8 cellular contexts compared by ENCODE assay signal in genomic region chr3:72997421-72997961, GRCh38. TPM values are rescaled to one million over a fixed set of nuclear protein-coding genes. Genes with fewer than 3 reads are reported as not detected.
DNase-seq lines count a peak whose midpoint lies in the region; ATAC-seq and TF ChIP-seq lines count a peak whose summit lies in the region.

No MANE protein-coding gene starts in this region.

- 1 to 2% methylated on average over 16 of the region's 16 CpGs for WGBS in heart right ventricle, 2 donors
- WGBS in psoas muscle, 3 donors, result 0 to 2% (median 1%) methylated on average over 15 to 16 of the region's 16 CpGs

- H3K27ac ChIP-seq in heart right ventricle (peak overlapping the region; percentile 96 to 99 (median 98)), psoas muscle (peak overlapping the region; percentile 98)

- H3K9me3 ChIP-seq in heart right ventricle, result no peaks in the 10 kb centered on the region
- no peaks in the 10 kb centered on the region for H3K9me3 ChIP-seq in psoas muscle

- peak; percentile 77 for DNase-seq in activated effector memory CD4-positive, alpha-beta T cell treated with anti-CD3 and anti-CD28 coated beads, Interleukin-2, amount 50 U/mL, for 16 hours
- no peak for DNase-seq in activated effector memory CD4-positive, alpha-beta T cell treated with Interleukin-2 at 50 U/mL for 16 hours
- DNase-seq in OCI-M1 (lab: John Stamatoyannopoulos, UW) (peak; percentile 77), heart right ventricle (peak in 1 of 2 donors; percentile 49), psoas muscle (no peak)
- DNase-seq in activated naive CD8-positive, alpha-beta T cell treated with anti-CD3 and anti-CD28 coated beads for 36 hours, result peak; percentile 16

- H3K27me3 ChIP-seq in heart right ventricle (no peaks in the 10 kb centered on the region), psoas muscle (ENCODE audit: insufficient read depth in 3 of 3, low read length in 2 of 3) (no peaks in the 10 kb centered on the region)

- no peaks in the 10 kb centered on the region for H3K9me3 Mint-ChIP-seq in activated naive CD8-positive, alpha-beta T cell treated with anti-CD3 and anti-CD28 coated beads for 36 hours

- H3K4me1 Mint-ChIP-seq in activated naive CD8-positive, alpha-beta T cell treated with anti-CD3 and anti-CD28 coated beads for 36 hours, result peaks cover 40% of the 10 kb centered on the region

- intact Hi-C loops in heart right ventricle (cut with DNase I), result loop anchor here in 7 of 10 donors (2.0 to 10.0 kb wide), 10 partner anchors 35 to 153 kb away; partner anchors contain the start of gene SHQ1 (in 2 of the 7)
- intact Hi-C loops in psoas muscle (cut with DNase I), result loop anchor here (5.0 to 10.0 kb wide), 4 partner anchors 45 to 153 kb away; partner anchors contain the start of gene SHQ1 (in 1 of the 2)

- ATAC-seq in HG03159 (IDR thresholded peaks at IDR 0.05; ENCODE audit: unreplicated experiment) (peak; percentile 24), heart right ventricle (peak in 5 of 8 donors; percentile 24 to 70 (median 63)), psoas muscle (peak in 1 of 4 donors; percentile 34), HG02981 (IDR thresholded peaks at IDR 0.05; ENCODE audit: unreplicated experiment) (no peak)

- peaks cover 42% of the 10 kb centered on the region for H3K36me3 Mint-ChIP-seq in activated naive CD8-positive, alpha-beta T cell treated with anti-CD3 and anti-CD28 coated beads for 36 hours

- H3K4me1 ChIP-seq in heart right ventricle, result peaks cover 0 to 56% (median 48%) of the 10 kb centered on the region in 9 donors
- H3K4me1 ChIP-seq in psoas muscle, result peaks cover 33% of the 10 kb centered on the region

- TF ChIP-seq CTCF in heart right ventricle (IDR thresholded peaks at IDR 0.05) (peak; percentile 3 to 62 (median 46)), psoas muscle (IDR thresholded peaks at IDR 0.05) (peak; percentile 27)

- H3K36me3 ChIP-seq in heart right ventricle (peaks cover 0 to 43% (median 0%) of the 10 kb centered on the region in 9 donors), psoas muscle (ENCODE audit: insufficient read depth in 1 of 2, low read depth in 1 of 2) (peaks cover 0 to 35% of the 10 kb centered on the region in 2 donors)

- H3K27ac Mint-ChIP-seq in activated naive CD8-positive, alpha-beta T cell treated with anti-CD3 and anti-CD28 coated beads for 36 hours, result peak overlapping the region; percentile 95

- H3K4me3 Mint-ChIP-seq in activated naive CD8-positive, alpha-beta T cell treated with anti-CD3 and anti-CD28 coated beads for 36 hours, result peak overlapping the region; percentile 88

- H3K4me3 ChIP-seq in heart right ventricle (peak overlapping the region; percentile 85 to 97 (median 92)), psoas muscle (peak overlapping the region; percentile 89)

- H3K27me3 Mint-ChIP-seq in activated naive CD8-positive, alpha-beta T cell treated with anti-CD3 and anti-CD28 coated beads for 36 hours, result no peaks in the 10 kb centered on the region

RNA-seq across cellular contexts. Expression of gene PPP4R2, which starts 0.9 kb away (rescaled TPM):
- 100 to 1,000 TPM in 1 of 2 experiments, 10 to 100 TPM in 1; 99.3 to 102 TPM for total RNA-seq in activated naive CD8-positive, alpha-beta T cell treated with anti-CD3 and anti-CD28 coated beads for 36 hours
- total RNA-seq in heart right ventricle (10 to 100 TPM; 43.1 to 75.4 (median 50.6) TPM), psoas muscle (10 to 100 TPM; 51.2 to 94.1 (median 62.1) TPM)
- polyA plus RNA-seq in heart right ventricle (10 to 100 TPM in 1 of 2 donors, 1 to 10 TPM in 1; 9.8 to 20.6 TPM), psoas muscle (10 to 100 TPM; 15.1 to 49.8 (median 20.5) TPM)

Comparison
In these comparisons a context has a peak if more than half of its experiments do, and no peak if none do; other contexts are left out.
1. DNase-seq: peak in activated effector memory CD4-positive, alpha-beta T cell treated with anti-CD3 and anti-CD28 coated beads, Interleukin-2, amount 50 U/mL, for 16 hours (single experiment), OCI-M1 (single experiment) and activated naive CD8-positive, alpha-beta T cell treated with anti-CD3 and anti-CD28 coated beads for 36 hours (single experiment); none in activated effector memory CD4-positive, alpha-beta T cell treated with Interleukin-2 at 50 U/mL for 16 hours (single experiment) and psoas muscle (0 of 2).